In the genomic region with DNA sequence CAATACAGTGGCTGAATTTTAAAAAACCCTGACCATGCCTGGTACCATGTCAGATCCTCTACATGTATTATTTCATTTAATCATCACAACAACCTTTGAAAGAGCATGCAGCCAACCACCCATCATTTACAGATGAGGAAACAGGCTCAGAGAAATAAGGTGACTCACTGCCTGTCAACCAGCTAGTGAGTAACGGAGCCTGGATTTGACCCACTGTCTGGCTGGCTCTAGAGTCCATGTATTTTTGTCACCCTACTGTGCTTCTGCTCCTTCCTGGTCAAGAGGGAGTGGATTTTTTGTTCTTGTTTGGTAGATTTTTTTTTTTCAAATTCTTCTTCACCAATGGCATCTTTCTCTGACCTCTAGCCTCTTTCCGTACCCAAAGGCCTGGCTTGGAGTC, we compare ENCODE assay signal across 12 cellular contexts.
DNase-seq lines count a peak whose midpoint lies in the region; ATAC-seq and TF ChIP-seq lines count a peak whose summit lies in the region.
"Had no signal": no experiment of that assay in that cellular context is flagged by ENCODE, and none has a peak within 500 bp of the region (broad histone marks: within the 10 kb centered on the region; RNA-seq: fewer than 3 reads in every experiment).

No MANE protein-coding gene starts in this region.

- peaks cover 23% of the 10 kb centered on the region for H3K36me3 Mint-ChIP-seq in MCF 10A (ENCODE audit: insufficient read depth, unreplicated experiment)
- no peaks in the 10 kb centered on the region for H3K36me3 Mint-ChIP-seq in stimulated activated memory B cell treated with anti-CD40 and anti-IgM and Interleukin-4, amounts not matched to agents 10 μg/mL and 1 μg/mL and 100 μg/mL, for 72 hours

- BruUV-seq in MCF 10A (replicated peaks; lab: Mats Ljungman, UMichigan), result no TSS peak

- DNase-seq in MCF 10A (ENCODE audit: unreplicated experiment) (peak; percentile 56), breast epithelium (ENCODE audit: low spot score in 2 of 2) (no peak), astrocyte of the cerebellum (ENCODE audit: low read depth) (peak; percentile 45), fibroblast of villous mesenchyme (ENCODE audit: low read depth) (peak; percentile 22), thoracic aorta (ENCODE audit: low spot score) (no peak), cerebellar nuclear complex (lab: John Stamatoyannopoulos, UW) (no peak), NOMO-1 treated with dmso at 0.1 percent for 144 hours (lab: John Stamatoyannopoulos, UW; ENCODE audit: unreplicated experiment) (no peak)
- DNase-seq: activated naive CD4-positive, alpha-beta T cell treated with anti-CD3 and anti-CD28 coated beads for 36 hours; DMS 273 treated with DMSO at 0.1 percent for 48 hours had no signal

- in situ Hi-C loops in astrocyte of the cerebellum (cut with HindIII; ENCODE audit: low sequenced_read_pairs), result no loop called here

- CTCF ChIA-PET in MCF 10A (lab: Yijun Ruan, JAX), result interaction anchor here (0.6 to 6.9 kb wide), 10 partner anchors 10 to 274 kb away, joined by 3 to 90 read pairs (median 4); no protein-coding TSS in a partner anchor

- H3K27me3 ChIP-seq in breast epithelium, result no peaks in the 10 kb centered on the region
- H3K27me3 ChIP-seq in thoracic aorta (replicated peaks; ENCODE audit: insufficient read depth), result no peaks in the 10 kb centered on the region

- no peak overlapping the region for H3K4me3 ChIP-seq in breast epithelium
- no peak overlapping the region for H3K4me3 ChIP-seq in astrocyte of the cerebellum (ENCODE audit: low read depth, low read length)
- no peak overlapping the region for H3K4me3 ChIP-seq in fibroblast of villous mesenchyme (ENCODE audit: low read depth, low read length)
- no peak overlapping the region for H3K4me3 ChIP-seq in thoracic aorta

- H3K27ac Mint-ChIP-seq in MCF 10A (ENCODE audit: low read depth, unreplicated experiment), result no peak overlapping the region
- H3K27ac Mint-ChIP-seq in stimulated activated memory B cell treated with anti-CD40 and anti-IgM and Interleukin-4, amounts not matched to agents 10 μg/mL and 1 μg/mL and 100 μg/mL, for 72 hours, result no peak overlapping the region
- H3K27ac Mint-ChIP-seq: activated naive CD4-positive, alpha-beta T cell treated with anti-CD3 and anti-CD28 coated beads for 36 hours; dendritic cell treated with granulocyte-macrophage colony-stimulating factor and Interleukin-4, amounts not matched to agents 40 ng/mL and 50 ng/mL, for 4 days; T-helper 2 cell treated with Interferon-gamma antibody and Interleukin-4, amounts not matched to agents 5 μg/mL and 100 μg/mL, for 36 hours had no signal

- peak; percentile 60 for ATAC-seq in thoracic aorta (ENCODE audit: insufficient number of reproducible peaks, low FRiP score, low read depth)
- no peak for ATAC-seq in stimulated activated memory B cell treated with anti-CD40 and anti-IgM and Interleukin-4, amounts not matched to agents 10 μg/mL and 1 μg/mL and 100 μg/mL, for 72 hours

- no peak overlapping the region for H3K4me3 Mint-ChIP-seq in MCF 10A (ENCODE audit: unreplicated experiment)
- H3K4me3 Mint-ChIP-seq in stimulated activated memory B cell treated with anti-CD40 and anti-IgM and Interleukin-4, amounts not matched to agents 10 μg/mL and 1 μg/mL and 100 μg/mL, for 72 hours, result no peak overlapping the region
- H3K4me3 Mint-ChIP-seq: activated naive CD4-positive, alpha-beta T cell treated with anti-CD3 and anti-CD28 coated beads for 36 hours; dendritic cell treated with granulocyte-macrophage colony-stimulating factor and Interleukin-4, amounts not matched to agents 40 ng/mL and 50 ng/mL, for 4 days; T-helper 2 cell treated with Interferon-gamma antibody and Interleukin-4, amounts not matched to agents 5 μg/mL and 100 μg/mL, for 36 hours had no signal

- H3K27ac ChIP-seq in breast epithelium (no peak overlapping the region), thoracic aorta (no peak overlapping the region)

- H3K36me3 ChIP-seq in breast epithelium (no peaks in the 10 kb centered on the region), thoracic aorta (peaks cover 7% of the 10 kb centered on the region)

- intact Hi-C loops in MCF 10A (cut with micrococcal nuclease), result loop anchor here (2.0 to 5.0 kb wide), 2 partner anchors 19 to 379 kb away; no protein-coding TSS in a partner anchor
- intact Hi-C loops in breast epithelium (cut with DNase I; ENCODE audit: low total_unique reads), result no loop called here

- no peaks in the 10 kb centered on the region for H3K4me1 ChIP-seq in breast epithelium
- H3K4me1 ChIP-seq in thoracic aorta (ENCODE audit: control insufficient read depth in 1 of 2, low read depth in 2 of 2), result peaks cover 0 to 9% of the 10 kb centered on the region in 2 donors

- TF ChIP-seq POLR2A in breast epithelium (IDR thresholded peaks at IDR 0.05), result no peak

- no peaks in the 10 kb centered on the region for H3K9me3 Mint-ChIP-seq in MCF 10A (ENCODE audit: unreplicated experiment)
- peaks cover 21% of the 10 kb centered on the region for H3K9me3 Mint-ChIP-seq in stimulated activated memory B cell treated with anti-CD40 and anti-IgM and Interleukin-4, amounts not matched to agents 10 μg/mL and 1 μg/mL and 100 μg/mL, for 72 hours

- H3K9me3 ChIP-seq in breast epithelium (peaks cover 11% of the 10 kb centered on the region in 2 donors), thoracic aorta (peaks cover 23% of the 10 kb centered on the region)

- peaks cover 5% of the 10 kb centered on the region for H3K4me1 Mint-ChIP-seq in MCF 10A (ENCODE audit: insufficient read depth, unreplicated experiment)
- peaks cover 4% of the 10 kb centered on the region for H3K4me1 Mint-ChIP-seq in stimulated activated memory B cell treated with anti-CD40 and anti-IgM and Interleukin-4, amounts not matched to agents 10 μg/mL and 1 μg/mL and 100 μg/mL, for 72 hours

- no peak for TF ChIP-seq CTCF in MCF 10A (IDR thresholded peaks at IDR 0.05; ENCODE audit: unreplicated experiment)
- no peak for TF ChIP-seq CTCF in breast epithelium (IDR thresholded peaks at IDR 0.05)
- TF ChIP-seq CTCF in astrocyte of the cerebellum (IDR thresholded peaks at IDR 0.05; ENCODE audit: low read depth, low read length, missing control alignments), result no peak
- no peak for TF ChIP-seq CTCF in fibroblast of villous mesenchyme (IDR thresholded peaks at IDR 0.05; ENCODE audit: insufficient read depth, low read depth, low read length)
- no peak for TF ChIP-seq CTCF in thoracic aorta (IDR thresholded peaks at IDR 0.05)

- POLR2A ChIA-PET in MCF 10A (lab: Yijun Ruan, JAX), result no interaction called here

- no peaks in the 10 kb centered on the region for H3K27me3 Mint-ChIP-seq in MCF 10A (ENCODE audit: insufficient read depth, unreplicated experiment)
- peaks cover 24% of the 10 kb centered on the region for H3K27me3 Mint-ChIP-seq in stimulated activated memory B cell treated with anti-CD40 and anti-IgM and Interleukin-4, amounts not matched to agents 10 μg/mL and 1 μg/mL and 100 μg/mL, for 72 hours
- H3K27me3 Mint-ChIP-seq: dendritic cell treated with granulocyte-macrophage colony-stimulating factor and Interleukin-4, amounts not matched to agents 40 ng/mL and 50 ng/mL, for 4 days had no signal

Comparison
In these comparisons a context has a peak if more than half of its experiments do, and no peak if none do; other contexts are left out.
1. DNase-seq: peak in MCF 10A (single experiment), astrocyte of the cerebellum (single experiment) and fibroblast of villous mesenchyme (single experiment); none in breast epithelium (0 of 2), thoracic aorta (single experiment), cerebellar nuclear complex (0 of 2) and NOMO-1 treated with dmso at 0.1 percent for 144 hours (single experiment).